Comparison of ENCODE assay signal across 8 cellular contexts in genomic region chr6:14118091-14118439, GRCh38. TPM values are rescaled to one million over a fixed set of nuclear protein-coding genes. Genes with fewer than 3 reads are reported as not detected.
A peak's percentile ranks its signal among the peaks of the same experiment; 100 is the strongest.
DNase-seq lines count a peak whose midpoint lies in the region.

No MANE protein-coding gene starts in this region.

- peaks cover 26 to 41% (median 41%) of the 10 kb centered on the region in 3 donors for H3K4me1 Mint-ChIP-seq in IgD-negative memory B cell

- H3K4me1 ChIP-seq in ES-I3 (ENCODE audit: insufficient read depth, low read length): no peaks in the 10 kb centered on the region
- peaks cover 8% of the 10 kb centered on the region for H3K4me1 ChIP-seq in effector memory CD4-positive, alpha-beta T cell (ENCODE audit: control insufficient read depth, insufficient read depth, low read length, poor library complexity, severe bottlenecking)
- no peaks in the 10 kb centered on the region for H3K4me1 ChIP-seq in neuron (ENCODE audit: insufficient read depth, low read length)

- peak overlapping the region; percentile 84 for H3K27ac ChIP-seq in effector memory CD4-positive, alpha-beta T cell (ENCODE audit: insufficient read depth, low read length, poor library complexity, severe bottlenecking)

- H3K27ac Mint-ChIP-seq in IgD-negative memory B cell: peak overlapping the region; percentile 87 to 100 (median 98)

- no peaks in the 10 kb centered on the region for H3K27me3 ChIP-seq in effector memory CD4-positive, alpha-beta T cell (replicated peaks; ENCODE audit: control insufficient read depth, insufficient read depth, low read length, poor library complexity, severe bottlenecking)
- H3K27me3 ChIP-seq in neuron (ENCODE audit: insufficient read depth, low read length): no peaks in the 10 kb centered on the region

- H3K27me3 Mint-ChIP-seq in IgD-negative memory B cell: no peaks in the 10 kb centered on the region

- peak overlapping the region; percentile 92 for H2AFZ ChIP-seq in neuron (ENCODE audit: low read depth, low read length)

- H3K9me3 ChIP-seq in ES-I3 (ENCODE audit: control insufficient read depth, insufficient read depth, low read length) (no peaks in the 10 kb centered on the region), neuron (ENCODE audit: low read length) (no peaks in the 10 kb centered on the region)
- H3K9me3 ChIP-seq in effector memory CD4-positive, alpha-beta T cell (ENCODE audit: control insufficient read depth, low read length): no peaks in the 10 kb centered on the region

- no peaks in the 10 kb centered on the region for H3K36me3 ChIP-seq in ES-I3 (ENCODE audit: insufficient read depth, low read length)
- H3K36me3 ChIP-seq in effector memory CD4-positive, alpha-beta T cell (ENCODE audit: control insufficient read depth, insufficient read depth, low read length): no peaks in the 10 kb centered on the region
- H3K36me3 ChIP-seq in neuron (ENCODE audit: insufficient read depth, low read length): no peaks in the 10 kb centered on the region

- H3K4me3 Mint-ChIP-seq in IgD-negative memory B cell: peak overlapping the region; percentile 94 to 100 (median 98)

- peak overlapping the region; percentile 86 for H3K4me3 ChIP-seq in effector memory CD4-positive, alpha-beta T cell (ENCODE audit: insufficient read depth, low read depth, low read length, poor library complexity, severe bottlenecking)
- H3K4me3 ChIP-seq in neuron (ENCODE audit: low read length): peak overlapping the region; percentile 86

- H3K36me3 Mint-ChIP-seq in IgD-negative memory B cell: peaks cover 12% of the 10 kb centered on the region

- H3K9ac ChIP-seq in ES-I3 (ENCODE audit: low read depth, low read length): peak overlapping the region; percentile 87

- no peaks in the 10 kb centered on the region for H3K9me3 Mint-ChIP-seq in IgD-negative memory B cell

- no peak for DNase-seq in effector memory CD4-positive, alpha-beta T cell
- DNase-seq in Ammon's horn (ENCODE audit: low spot score) (no peak), NCI-H1092 (lab: John Stamatoyannopoulos, UW) (no peak), SW 1271 (lab: John Stamatoyannopoulos, UW) (no peak)
- no peak for DNase-seq in activated CD4-positive, CD25-positive, alpha-beta regulatory T cell (lab: John Stamatoyannopoulos, UW)

RNA-seq across cellular contexts. Expression of gene CD83, which starts 0.5 kb away (rescaled TPM):
- polyA plus RNA-seq in IgD-negative memory B cell: 43.8 TPM
